8 cellular contexts compared by ENCODE assay signal in the genomic region with DNA sequence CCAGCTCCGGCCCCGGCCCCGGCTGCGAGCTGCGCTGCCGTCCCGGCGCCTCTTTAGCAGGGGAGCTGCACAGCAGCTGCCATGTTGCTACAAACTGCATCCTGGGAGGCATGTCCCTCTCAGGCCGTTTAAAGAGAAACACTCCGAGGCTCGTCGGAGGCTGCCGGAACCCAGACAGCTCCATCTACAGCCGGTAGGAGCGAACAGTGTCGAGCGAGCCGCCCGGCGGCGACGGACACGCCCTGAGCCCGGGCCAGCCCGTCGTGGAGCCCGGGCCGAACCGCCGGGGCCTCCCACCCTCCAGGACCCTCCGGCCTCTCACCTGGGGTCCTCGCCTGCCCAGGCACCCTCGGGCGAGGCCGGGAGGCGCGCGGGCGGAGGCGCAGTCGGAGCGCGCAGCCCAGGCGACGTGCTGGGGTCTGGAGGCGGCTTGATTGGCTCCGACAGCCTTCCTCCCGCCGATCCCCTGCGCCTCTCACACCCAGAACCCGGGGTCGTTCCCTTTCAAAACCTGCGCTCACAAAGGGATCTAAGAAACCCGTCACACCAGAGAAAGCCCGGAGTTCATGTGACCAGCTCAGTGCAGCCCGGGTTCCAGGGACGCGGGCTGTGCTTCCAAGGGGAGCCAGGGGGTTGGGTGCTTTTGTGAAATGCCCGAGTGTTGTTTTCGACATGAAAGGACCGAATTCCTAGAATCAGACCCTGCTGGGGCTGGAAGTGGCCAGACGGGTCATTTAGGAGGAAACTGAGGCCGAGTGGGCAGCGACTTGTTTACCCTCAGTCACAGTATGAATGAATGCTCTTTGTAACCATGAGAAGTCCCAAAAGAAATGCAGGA. TPM values are rescaled to one million over a fixed set of nuclear protein-coding genes. Genes with fewer than 3 reads are reported as not detected.
DNase-seq lines count a peak whose midpoint lies in the region; ATAC-seq and TF ChIP-seq lines count a peak whose summit lies in the region.

TSS of gene ZNF777 (minus strand) at position 570 of the 838 bp plus-strand sequence. CDS start 5,040 bp downstream, outside the sequence.

- H3K4me1 ChIP-seq in mucosa of descending colon (ENCODE audit: low read depth): peaks cover 13% of the 10 kb centered on the region

- H3K4me3 ChIP-seq in mucosa of descending colon: peak within 1 kb of the TSS; percentile 51

- H3K9me3 ChIP-seq in mucosa of descending colon: no peaks in the 10 kb centered on the region

- intact Hi-C loops in mucosa of descending colon (cut with DNase I, micrococcal nuclease): no loop called here

- DNase-seq in COLO829 (ENCODE audit: low spot score) (peak; percentile 85), NOMO-1 treated with DMSO at 0.1 percent for 48 hours (lab: John Stamatoyannopoulos, UW; ENCODE audit: unreplicated experiment) (peak; percentile 63), epidermal melanocyte (ENCODE audit: insufficient read length, low spot score) (peak; percentile 97), mucosa of descending colon (peak; percentile 86 to 87 (median 87))
- DNase-seq in activated CD8-positive, alpha-beta memory T cell treated with anti-CD3 and anti-CD28 coated beads, Interleukin-2, amount 50 U/mL, for 1 hour (ENCODE audit: extremely low read depth): peak; percentile 59
- peak; percentile 53 to 65 for DNase-seq in stimulated activated CD8-positive, alpha-beta memory T cell treated with anti-CD3 and anti-CD28 coated beads, Interleukin-4, amount 100 ng/mL, for 1 hour (ENCODE audit: low read depth in 2 of 2, low spot score in 1 of 2)

- peak; percentile 95 for ATAC-seq in GM19452 (IDR thresholded peaks at IDR 0.05; ENCODE audit: unreplicated experiment)
- peak; percentile 89 for ATAC-seq in HG03575 (IDR thresholded peaks at IDR 0.05; ENCODE audit: extremely low read depth, insufficient number of reproducible peaks, low FRiP score, unreplicated experiment)
- peak; percentile 99 for ATAC-seq in mucosa of descending colon

- peaks cover under 1% of the 10 kb centered on the region for H3K36me3 ChIP-seq in mucosa of descending colon (ENCODE audit: low read depth)

- peak; percentile 45 for TF ChIP-seq CTCF in mucosa of descending colon (IDR thresholded peaks at IDR 0.05)

RNA-seq across cellular contexts. Expression of gene ZNF777, which starts in this region (rescaled TPM):
- total RNA-seq in mucosa of descending colon: 10 to 100 TPM in 2 of 3 donors, 1 to 10 TPM in 1; 9.6 to 12.2 (median 10.0) TPM

Comparison
In these comparisons a context has a peak if more than half of its experiments do, and no peak if none do; other contexts are left out.
1. Peak in every context shown above with its lines: DNase-seq, ATAC-seq and H3K4me3 ChIP-seq.